Comparison of ENCODE assay signal across 9 cellular contexts in the genomic region with DNA sequence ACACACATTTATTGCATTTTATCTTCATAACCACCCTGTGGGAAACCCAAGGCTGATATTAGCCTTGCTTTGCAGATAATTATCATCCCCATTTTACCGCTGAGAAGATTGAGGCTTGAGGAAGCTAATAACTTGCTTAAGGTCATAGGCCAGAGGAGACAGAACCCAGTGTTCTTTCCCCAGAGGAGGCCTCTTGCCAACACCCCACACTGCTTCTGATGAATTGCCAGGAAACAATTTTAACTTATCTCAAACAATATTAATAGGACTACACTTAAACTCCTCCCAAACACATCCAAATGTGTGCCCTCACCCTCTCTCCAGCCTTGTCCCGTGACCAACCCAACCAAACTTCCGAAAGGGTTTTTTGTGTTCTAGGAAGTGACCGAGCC. TPM values are rescaled to one million over a fixed set of nuclear protein-coding genes. Genes with fewer than 3 reads are reported as not detected.
A peak's percentile ranks its signal among the peaks of the same experiment; 100 is the strongest.
DNase-seq lines count a peak whose midpoint lies in the region; ATAC-seq, FAIRE-seq and TF ChIP-seq lines count a peak whose summit lies in the region.
"Had no signal": no experiment of that assay in that cellular context is flagged by ENCODE, and none has a peak within 500 bp of the region (broad histone marks: within the 10 kb centered on the region; RNA-seq: fewer than 3 reads in every experiment).

No MANE protein-coding gene starts in this region.

- peaks cover 8% of the 10 kb centered on the region for H3K36me3 Mint-ChIP-seq in activated CD4-positive, alpha-beta T cell treated with anti-CD3 and anti-CD28 coated beads, Interleukin-2, amount 10 ng/mL, durations not matched to agents 24 days and 14 days (ENCODE audit: low read depth)
- peaks cover 4% of the 10 kb centered on the region for H3K36me3 Mint-ChIP-seq in astrocyte (ENCODE audit: low read depth, unreplicated experiment)

- DNase-seq in activated CD4-positive, alpha-beta T cell treated with anti-CD3 and anti-CD28 coated beads, Interleukin-2, amount 10 ng/mL, durations not matched to agents 24 days and 14 days: no peak
- DNase-seq in activated CD4-positive, alpha-beta T cell treated with anti-CD3 and anti-CD28 coated beads, Interleukin-2, amount 50 U/mL, for 1 hour: no peak
- DNase-seq in astrocyte (ENCODE audit: low read depth): no peak
- no peak for DNase-seq in thyroid gland
- no peak for DNase-seq in left colon
- no peak for DNase-seq in head of caudate nucleus
- DNase-seq: amniotic stem cell had no signal

- H3K4me3 ChIP-seq in astrocyte (ENCODE audit: insufficient read depth, low read depth, low read length) (no peak overlapping the region), thyroid gland (replicated peaks in 1 of 3) (no peak overlapping the region)

- H3K4me1 Mint-ChIP-seq in activated CD4-positive, alpha-beta T cell treated with anti-CD3 and anti-CD28 coated beads, Interleukin-2, amount 10 ng/mL, durations not matched to agents 24 days and 14 days: peaks cover 27% of the 10 kb centered on the region
- peaks cover 23% of the 10 kb centered on the region for H3K4me1 Mint-ChIP-seq in astrocyte (ENCODE audit: low read depth, unreplicated experiment)

- H3K4me2 ChIP-seq in astrocyte (ENCODE audit: low read length): peak overlapping the region; percentile 62

- H3K27me3 ChIP-seq in astrocyte (ENCODE audit: insufficient read depth, low read length) (no peaks in the 10 kb centered on the region), layer of hippocampus (ENCODE audit: control insufficient read depth, insufficient read depth, low read length) (no peaks in the 10 kb centered on the region), thyroid gland (no peaks in the 10 kb centered on the region)

- H3K27ac ChIP-seq in astrocyte (ENCODE audit: low read depth, low read length): peak overlapping the region; percentile 4
- peak overlapping the region; percentile 46 for H3K27ac ChIP-seq in layer of hippocampus (ENCODE audit: low read depth, low read length)
- H3K27ac ChIP-seq in thyroid gland: peak overlapping the region; percentile 40 to 83 (median 57)

- FAIRE-seq in astrocyte (lab: Jason Lieb, UNC): no peak

- no peak for TF ChIP-seq POLR2A in thyroid gland (IDR thresholded peaks at IDR 0.05)

- no peaks in the 10 kb centered on the region for H3K9me3 Mint-ChIP-seq in activated CD4-positive, alpha-beta T cell treated with anti-CD3 and anti-CD28 coated beads, Interleukin-2, amount 10 ng/mL, durations not matched to agents 24 days and 14 days
- no peaks in the 10 kb centered on the region for H3K9me3 Mint-ChIP-seq in astrocyte (ENCODE audit: unreplicated experiment)

- 66 to 74% methylated on average over 4 of the region's 4 CpGs for WGBS in thyroid gland, 2 donors

- ATAC-seq in left colon (no peak), GM19324 (IDR thresholded peaks at IDR 0.05; ENCODE audit: low FRiP score, unreplicated experiment) (no peak)

- peaks cover 25% of the 10 kb centered on the region for H4K20me1 ChIP-seq in astrocyte (ENCODE audit: insufficient read depth, low read length)

- no peak for TF ChIP-seq CTCF in astrocyte (IDR thresholded peaks at IDR 0.05; ENCODE audit: insufficient read depth, low read depth, low read length)
- TF ChIP-seq CTCF in thyroid gland (IDR thresholded peaks at IDR 0.05): no peak

- intact Hi-C loops in activated CD4-positive, alpha-beta T cell treated with anti-CD3 and anti-CD28 coated beads, Interleukin-2, amount 10 ng/mL, durations not matched to agents 24 days and 14 days (cut with micrococcal nuclease): loop anchor here (5.0 kb wide), 1 partner anchor 51 kb away; no protein-coding TSS in a partner anchor
- intact Hi-C loops in thyroid gland (cut with DNase I) (no loop called here), left colon (cut with DNase I, micrococcal nuclease) (loop anchor here in 1 of 2 donors (10.0 kb wide), 1 partner anchor 161 kb away; no protein-coding TSS in a partner anchor), head of caudate nucleus (cut with DNase I) (loop anchor here (5.0 kb wide), 1 partner anchor 51 kb away; no protein-coding TSS in a partner anchor)

- H3K4me1 ChIP-seq in astrocyte (ENCODE audit: insufficient read depth, low read length) (peaks cover 31% of the 10 kb centered on the region), thyroid gland (peaks cover 42 to 59% of the 10 kb centered on the region in 2 donors)

- peaks cover 43% of the 10 kb centered on the region for H3K79me2 ChIP-seq in astrocyte (ENCODE audit: insufficient read depth, low read length)

- H3K27me3 Mint-ChIP-seq in activated CD4-positive, alpha-beta T cell treated with anti-CD3 and anti-CD28 coated beads, Interleukin-2, amount 10 ng/mL, durations not matched to agents 24 days and 14 days: no peaks in the 10 kb centered on the region
- no peaks in the 10 kb centered on the region for H3K27me3 Mint-ChIP-seq in astrocyte (ENCODE audit: low read depth, unreplicated experiment)

- no peak overlapping the region for H2AFZ ChIP-seq in astrocyte (ENCODE audit: low read depth, low read length)

- peak overlapping the region; percentile 82 for H3K4me3 Mint-ChIP-seq in activated CD4-positive, alpha-beta T cell treated with anti-CD3 and anti-CD28 coated beads, Interleukin-2, amount 10 ng/mL, durations not matched to agents 24 days and 14 days
- H3K4me3 Mint-ChIP-seq in astrocyte (ENCODE audit: unreplicated experiment): peak overlapping the region; percentile 51

- H3K9me3 ChIP-seq in astrocyte (ENCODE audit: insufficient read depth, low read depth, low read length) (no peaks in the 10 kb centered on the region), thyroid gland (no peaks in the 10 kb centered on the region)

- H3K27ac Mint-ChIP-seq in activated CD4-positive, alpha-beta T cell treated with anti-CD3 and anti-CD28 coated beads, Interleukin-2, amount 10 ng/mL, durations not matched to agents 24 days and 14 days: peak overlapping the region; percentile 89
- H3K27ac Mint-ChIP-seq in astrocyte (ENCODE audit: unreplicated experiment): peak overlapping the region; percentile 41

- peak overlapping the region; percentile 3 for H3K9ac ChIP-seq in astrocyte (ENCODE audit: low read length)

- H3K36me3 ChIP-seq in astrocyte (ENCODE audit: insufficient read depth, low read length) (peaks cover 8% of the 10 kb centered on the region), thyroid gland (peaks cover 0 to under 1% of the 10 kb centered on the region in 2 donors)

RNA-seq across cellular contexts. Expression of gene SPG7, which starts 2.1 kb away (rescaled TPM):
- 109 and 110 TPM in 2 replicates for total RNA-seq in activated CD4-positive, alpha-beta T cell treated with anti-CD3 and anti-CD28 coated beads, Interleukin-2, amount 10 ng/mL, durations not matched to agents 24 days and 14 days
- total RNA-seq in astrocyte (86.5 and 96.1 TPM in 2 replicates), thyroid gland (100 to 1,000 TPM; 218 to 392 (median 285) TPM), left colon (100 to 1,000 TPM; 106 to 146 TPM)

RNA-seq across cellular contexts. Expression of gene ANKRD11, which starts 15.7 kb away (rescaled TPM):
- total RNA-seq in activated CD4-positive, alpha-beta T cell treated with anti-CD3 and anti-CD28 coated beads, Interleukin-2, amount 10 ng/mL, durations not matched to agents 24 days and 14 days: 152 TPM in 2 replicates
- total RNA-seq in astrocyte: 213 TPM in 2 replicates
- total RNA-seq in thyroid gland: 10 to 100 TPM; 62.1 to 90.4 (median 75.0) TPM
- 100 to 1,000 TPM in 1 of 2 donors, 10 to 100 TPM in 1; 82.5 to 135 TPM for total RNA-seq in left colon

RNA-seq across cellular contexts. Expression of gene RPL13, which starts 54.4 kb away (rescaled TPM):
- 2,234 and 2,296 TPM in 2 replicates for total RNA-seq in activated CD4-positive, alpha-beta T cell treated with anti-CD3 and anti-CD28 coated beads, Interleukin-2, amount 10 ng/mL, durations not matched to agents 24 days and 14 days
- total RNA-seq in astrocyte (1,200 and 1,239 TPM in 2 replicates), thyroid gland (1,000 to 10,000 TPM; 5,127 to 8,436 (median 6,104) TPM), left colon (1,000 to 10,000 TPM; 1,613 to 1,684 TPM)

Comparison
In these comparisons a context has a peak if more than half of its experiments do, and no peak if none do; other contexts are left out.
1. H3K27ac ChIP-seq: peak in every context shown above with its lines; median percentile 57 in thyroid gland; 46 in layer of hippocampus; 4 in astrocyte.